ENCODE assay signal across 1 cellular context in genomic region chr7:140696024-140696678, GRCh38.
TF ChIP-seq lines count a peak whose summit lies in the region.

No MANE protein-coding gene starts in this region.

TF ChIP-seq in HepG2, 621 proteins besides CTCF, POLR2A, EP300 and RAD21 (continued from another document):
- TF ChIP-seq ZFP37 (CRISPR knock-in tag; IDR thresholded peaks at IDR 0.05; ENCODE audit: borderline replicate concordance) (0 out of 2 replicates have a peak, but pooled peaks have one; percentile 22), REXO4 (CRISPR knock-in tag; IDR thresholded peaks at IDR 0.05; ENCODE audit: borderline replicate concordance) (no peak), ZNF552 (CRISPR knock-in tag; IDR thresholded peaks at IDR 0.05; ENCODE audit: borderline replicate concordance) (0 out of 2 replicates have a peak, but pooled peaks have one; percentile 11), ZNF703 (CRISPR knock-in tag; IDR thresholded peaks at IDR 0.05; ENCODE audit: borderline replicate concordance) (no peak), ATF7-NPFF (CRISPR knock-in tag; IDR thresholded peaks at IDR 0.05; ENCODE audit: low read depth) (no peak), ATF1 (CRISPR knock-in tag; IDR thresholded peaks at IDR 0.05) (peak; percentile 87), GMEB1 (CRISPR knock-in tag; IDR thresholded peaks at IDR 0.05; ENCODE audit: borderline replicate concordance) (no peak), ZNF782 (CRISPR knock-in tag; IDR thresholded peaks at IDR 0.05; ENCODE audit: borderline replicate concordance) (no peak), MED13 (CRISPR knock-in tag; IDR thresholded peaks at IDR 0.05) (0 out of 2 replicates have a peak, but pooled peaks have one; percentile 35), KDM5A (IDR thresholded peaks at IDR 0.05; ENCODE audit: borderline replicate concordance, low read length) (no peak), NCOA5 (CRISPR knock-in tag; IDR thresholded peaks at IDR 0.05) (no peak), CREB1 (IDR thresholded peaks at IDR 0.05) (peak; percentile 100), CREB1 (CRISPR knock-in tag; IDR thresholded peaks at IDR 0.05) (peak; percentile 95)
